In genomic region chr14:91055016-91055415, GRCh38 we compare ENCODE assay signal across 22 cellular contexts.
"Had no signal": no experiment of that assay in that cellular context is flagged by ENCODE, and none has a peak within 500 bp of the region (broad histone marks: within the 10 kb centered on the region; RNA-seq: fewer than 3 reads in every experiment).

No MANE protein-coding gene starts in this region.

- DNase-seq: activated CD4-positive, alpha-beta T cell treated with anti-CD3 and anti-CD28 coated beads for 36 hours; activated CD8-positive, alpha-beta memory T cell treated with anti-CD3 and anti-CD28 coated beads, Interleukin-2, amount 50 U/mL, for 4 hours; activated CD8-positive, alpha-beta T cell treated with anti-CD3 and anti-CD28 coated beads for 36 hours; activated gamma-delta T cell treated with Interleukin-2 at 50 U/mL for 16 hours; activated naive CD4-positive, alpha-beta T cell treated with anti-CD3 and anti-CD28 coated beads, Interleukin-2, amount 10 ng/mL, durations not matched to agents 7 days and 5 days; activated naive CD8-positive, alpha-beta T cell treated with anti-CD3 and anti-CD28 coated beads, Interleukin-2, amount 10 ng/mL, durations not matched to agents 7 days and 5 days; activated T-cell treated with anti-CD3 and anti-CD28 coated beads, Interleukin-2, amount 50 U/mL, for 72 hours; adrenal gland; anterior cingulate cortex; NCI-H1105 treated with DMSO at 0.1 percent for 48 hours; NCI-H1436 treated with DMSO at 0.1 percent for 48 hours; NCI-H187; NCI-H2081; NCI-H446; NCI-H524; Peyer's patch; Right ventricle myocardium superior; SJCRH30; SK-N-SH; WERI-Rb-1 had no signal

- H3K27ac Mint-ChIP-seq: activated CD4-positive, alpha-beta T cell treated with anti-CD3 and anti-CD28 coated beads for 36 hours; activated CD8-positive, alpha-beta T cell treated with anti-CD3 and anti-CD28 coated beads for 36 hours; activated naive CD4-positive, alpha-beta T cell treated with anti-CD3 and anti-CD28 coated beads, Interleukin-2, amount 10 ng/mL, durations not matched to agents 7 days and 5 days; activated naive CD8-positive, alpha-beta T cell treated with anti-CD3 and anti-CD28 coated beads, Interleukin-2, amount 10 ng/mL, durations not matched to agents 7 days and 5 days; activated T-cell treated with anti-CD3 and anti-CD28 coated beads, Interleukin-2, amount 50 U/mL, for 72 hours; activated T-helper 2 cell treated with anti-CD3 and anti-CD28 coated beads, Interferon-gamma antibody, Interleukin-2, Interleukin-4, amounts not matched to agents 10 μg/mL and 5 μg/mL and 100 μg/mL, durations not matched to agents 14 hours and 24 hours and 36 hours had no signal

- H3K4me3 ChIP-seq: adrenal gland, Peyer's patch, SJCRH30 had no signal

- H3K27ac ChIP-seq: adrenal gland, Peyer's patch, RWPE1, SJCRH30, WERI-Rb-1 had no signal

- H3K27me3 ChIP-seq: adrenal gland, Peyer's patch, SJCRH30 had no signal

- H3K36me3 ChIP-seq: adrenal gland, Peyer's patch, SJCRH30, WERI-Rb-1 had no signal

- ATAC-seq: activated CD4-positive, alpha-beta T cell treated with anti-CD3 and anti-CD28 coated beads for 36 hours; activated CD8-positive, alpha-beta T cell treated with anti-CD3 and anti-CD28 coated beads for 36 hours; activated T-cell treated with anti-CD3 and anti-CD28 coated beads, Interleukin-2, amount 50 U/mL, for 72 hours had no signal

- H3K4me1 ChIP-seq: adrenal gland had no signal

- H3K9me3 ChIP-seq: adrenal gland, Peyer's patch, SJCRH30, SK-N-SH had no signal

- H3K4me3 Mint-ChIP-seq: activated CD4-positive, alpha-beta T cell treated with anti-CD3 and anti-CD28 coated beads for 36 hours; activated CD8-positive, alpha-beta T cell treated with anti-CD3 and anti-CD28 coated beads for 36 hours; activated naive CD4-positive, alpha-beta T cell treated with anti-CD3 and anti-CD28 coated beads, Interleukin-2, amount 10 ng/mL, durations not matched to agents 7 days and 5 days; activated naive CD8-positive, alpha-beta T cell treated with anti-CD3 and anti-CD28 coated beads, Interleukin-2, amount 10 ng/mL, durations not matched to agents 7 days and 5 days; activated T-cell treated with anti-CD3 and anti-CD28 coated beads, Interleukin-2, amount 50 U/mL, for 72 hours had no signal

- H3K9me3 Mint-ChIP-seq: activated CD8-positive, alpha-beta T cell treated with anti-CD3 and anti-CD28 coated beads for 36 hours; activated naive CD4-positive, alpha-beta T cell treated with anti-CD3 and anti-CD28 coated beads, Interleukin-2, amount 10 ng/mL, durations not matched to agents 7 days and 5 days; activated naive CD8-positive, alpha-beta T cell treated with anti-CD3 and anti-CD28 coated beads, Interleukin-2, amount 10 ng/mL, durations not matched to agents 7 days and 5 days; activated T-cell treated with anti-CD3 and anti-CD28 coated beads, Interleukin-2, amount 50 U/mL, for 72 hours; activated T-helper 2 cell treated with anti-CD3 and anti-CD28 coated beads, Interferon-gamma antibody, Interleukin-2, Interleukin-4, amounts not matched to agents 10 μg/mL and 5 μg/mL and 100 μg/mL, durations not matched to agents 14 hours and 24 hours and 36 hours had no signal

- H3K27me3 Mint-ChIP-seq: activated CD4-positive, alpha-beta T cell treated with anti-CD3 and anti-CD28 coated beads for 36 hours; activated CD8-positive, alpha-beta T cell treated with anti-CD3 and anti-CD28 coated beads for 36 hours; activated naive CD4-positive, alpha-beta T cell treated with anti-CD3 and anti-CD28 coated beads, Interleukin-2, amount 10 ng/mL, durations not matched to agents 7 days and 5 days; activated naive CD8-positive, alpha-beta T cell treated with anti-CD3 and anti-CD28 coated beads, Interleukin-2, amount 10 ng/mL, durations not matched to agents 7 days and 5 days had no signal
